In the genomic region with DNA sequence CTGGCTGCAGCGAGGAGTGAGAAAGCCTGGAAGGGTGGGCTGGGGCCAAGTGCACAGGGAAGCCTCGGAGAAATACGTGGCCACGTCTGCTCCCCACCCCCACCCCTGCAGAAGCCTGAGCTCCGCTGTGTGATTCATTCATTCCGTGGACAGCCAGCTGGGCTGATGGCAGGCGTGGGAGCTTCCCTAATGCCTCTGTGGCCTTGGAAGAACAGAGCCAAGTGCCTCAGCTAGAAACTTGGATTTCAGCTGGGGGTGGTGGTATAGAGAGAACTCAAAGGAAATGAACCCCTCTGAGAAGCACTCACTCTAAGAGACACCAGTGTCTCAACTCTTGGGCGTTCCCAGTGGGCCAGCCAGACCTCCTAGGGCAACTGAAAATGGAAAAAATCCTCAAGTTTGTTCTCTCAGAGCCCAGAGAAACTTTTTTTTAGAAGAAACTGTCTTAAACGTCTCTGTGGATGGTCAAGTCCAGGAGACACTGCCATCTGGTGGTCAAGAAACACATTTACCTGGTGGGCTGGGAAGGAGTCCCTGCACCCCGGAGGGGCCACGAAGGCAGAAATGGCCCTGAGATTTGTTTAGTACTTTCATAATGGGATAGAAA, we compare ENCODE assay signal across 8 cellular contexts. TPM values are rescaled to one million over a fixed set of nuclear protein-coding genes. Genes with fewer than 3 reads are reported as not detected.
DNase-seq lines count a peak whose midpoint lies in the region; ATAC-seq, FAIRE-seq and TF ChIP-seq lines count a peak whose summit lies in the region.

No MANE protein-coding gene starts in this region.

- H3K4me3 ChIP-seq in HUES64 (ENCODE audit: low read length) = no peak overlapping the region
- no peak overlapping the region for H3K4me3 ChIP-seq in K562
- no peak overlapping the region for H3K4me3 ChIP-seq in retinal pigment epithelial cell (ENCODE audit: low read length)

- no peak overlapping the region; the same call in 1 of the 2 replicates for H2AFZ ChIP-seq in K562 (ENCODE audit: low read depth, low read length)

- in situ Hi-C loops in K562 (cut with MboI) = loop anchor here (5.0 kb wide), 1 partner anchor 78 kb away; no protein-coding TSS in a partner anchor

- TF ChIP-seq RAD21 in K562 (CRISPR knock-in tag; conservative IDR thresholded peaks at IDR 0.05 in 1 of 2, IDR thresholded peaks at IDR 0.05 in 1 of 2) = peak; percentile 55 to 76

- peak; percentile 86 for FAIRE-seq in K562 (lab: Jason Lieb, UNC)

- H3K36me3 ChIP-seq in HUES64 (ENCODE audit: insufficient read depth, low read length) (peaks cover 17% of the 10 kb centered on the region), K562 (ENCODE audit: control insufficient read depth, insufficient read depth, low read length) (peaks cover 26% of the 10 kb centered on the region; the same call in 2 of the 3 replicates)

- peak; percentile 45 for ATAC-seq in GM21423 (IDR thresholded peaks at IDR 0.05; ENCODE audit: unreplicated experiment)
- ATAC-seq in K562 = peak; percentile 92

- no peak overlapping the region for H3K4me2 ChIP-seq in K562 (ENCODE audit: insufficient read depth, low read length)

- 0 out of 2 replicates have a peak, but pooled peaks cover 3% of the 10 kb centered on the region for H4K20me1 ChIP-seq in K562 (replicated peaks; ENCODE audit: control insufficient read depth, insufficient read depth, low read length)

- no peak for TF ChIP-seq POLR2A in K562 (conservative IDR thresholded peaks at IDR 0.05)

- H3K9me1 ChIP-seq in K562 (ENCODE audit: control insufficient read depth, insufficient read depth, low read length) = no peaks in the 10 kb centered on the region

- no peak for TF ChIP-seq EP300 in K562 (IDR thresholded peaks at IDR 0.05; ENCODE audit: low read length)

- BruUV-seq in K562 (replicated peaks; lab: Mats Ljungman, UMichigan) = no TSS peak

- WGBS in HUES64 = 9% methylated on average over 11 of the region's 11 CpGs
- 16% methylated on average over 10 of the region's 11 CpGs for WGBS in K562 (ENCODE audit: insufficient coverage, low coverage, missing lambda C conversion rate)

- intact Hi-C loops in K562 (cut with micrococcal nuclease) = loop anchor here (1.0 to 5.0 kb wide), 3 partner anchors 81 to 293 kb away; partner anchors contain the start of gene SLC36A1

- H3K27ac ChIP-seq in HUES64 (ENCODE audit: low read depth, low read length) (peak overlapping the region; percentile 69), K562 (ENCODE audit: extremely low read depth, low read depth, low read length) (no peak overlapping the region)

- H3K9ac ChIP-seq in HUES64 (ENCODE audit: low read depth, low read length) (peak overlapping the region; percentile 58; the same call in 1 of the 2 replicates), K562 (ENCODE audit: insufficient read depth in 1 of 2, low read depth in 2 of 2, low read length in 2 of 2) (0 out of 4 replicates have a peak overlapping the region, but pooled peaks of 1 of the 2 experiments have one; percentile 37)

- H3K4me1 ChIP-seq in HUES64 (ENCODE audit: insufficient read depth, low read length) (peaks cover 17% of the 10 kb centered on the region), K562 (replicated peaks in 1 of 2; ENCODE audit: control insufficient read depth in 2 of 2, insufficient read depth in 2 of 2, low read length in 2 of 2) (peaks cover 0 to 6% of the 10 kb centered on the region in 2 experiments; a peak in 3 of 5 replicates)

- H3K79me2 ChIP-seq in K562 (ENCODE audit: control insufficient read depth, insufficient read depth, low read length) = no peaks in the 10 kb centered on the region

- TF ChIP-seq CTCF in K562 (IDR thresholded peaks at IDR 0.05 in 2 of 3, conservative IDR thresholded peaks at IDR 0.05 in 1 of 3; ENCODE audit: insufficient read depth in 2 of 3, low read depth in 1 of 3, low read length in 3 of 3) = peak; percentile 73 to 90 (median 81)
- peak; percentile 80 for TF ChIP-seq CTCF in retinal pigment epithelial cell (conservative IDR thresholded peaks at IDR 0.05; ENCODE audit: low read depth, low read length)

- CTCF ChIA-PET in K562 (lab: Yijun Ruan, JAX; ENCODE audit: low intra/inter-chr PET ratio) = interaction anchor here (0.7 to 4.8 kb wide), 4 partner anchors 31 to 293 kb away, joined by 4 to 53 read pairs (median 5); partner anchors contain the start of genes G3BP1 and SLC36A1

- H3K9me3 ChIP-seq in HUES64 (ENCODE audit: insufficient read depth, low read depth, low read length) = no peaks in the 10 kb centered on the region
- no peaks in the 10 kb centered on the region for H3K9me3 ChIP-seq in K562 (replicated peaks; ENCODE audit: control insufficient read depth, insufficient read depth, low read depth, low read length)

- H3K27me3 ChIP-seq in HUES64 (ENCODE audit: insufficient read depth, low read length) (no peaks in the 10 kb centered on the region), K562 (ENCODE audit: control insufficient read depth in 2 of 2, insufficient read depth in 2 of 2, low read length in 2 of 2) (no peaks in the 10 kb centered on the region)

- POLR2A ChIA-PET in K562 (lab: Yijun Ruan, JAX) = interaction anchor here (0.6 to 1.6 kb wide), 3 partner anchors 30 to 82 kb away, joined by 3 to 5 read pairs (median 3); no protein-coding TSS in a partner anchor

- DNase-seq in EH (ENCODE audit: low read depth) = peak; percentile 98
- DNase-seq in T follicular helper cell (ENCODE audit: low read depth) = peak; percentile 18
- peak; percentile 77 to 79 (median 78) for DNase-seq in K562 (ENCODE audit: extremely low read depth in 1 of 4, low spot score in 3 of 4)
- DNase-seq in hypothalamus (lab: John Stamatoyannopoulos, UW) = peak in 36 of 51 donors; percentile 3 to 72 (median 46)
- peak; percentile 43 for DNase-seq in retinal pigment epithelial cell (ENCODE audit: low read depth)
- no peak for DNase-seq in NCI-H446 treated with DMSO at 0.1 percent for 48 hours (lab: John Stamatoyannopoulos, UW)

RNA-seq across cellular contexts. Expression of gene ATOX1, which starts 18.0 kb away (rescaled TPM):
- polyA plus RNA-seq in HUES64 (2013, experiment 1 of 2) = 64.3 TPM
- 83.1 TPM for polyA plus RNA-seq in HUES64 (2013, experiment 2 of 2)
- total RNA-seq in K562 (2011; cell fraction: chromatin; rRNA removed; ENCODE audit: low replicate concordance) = 31.3 and 35.6 TPM in 2 replicates
- total RNA-seq in K562 (2011; cell fraction: nucleolus; rRNA removed) = 32.5 and 42.5 TPM in 2 replicates
- total RNA-seq in K562 (2011; cell fraction: nucleoplasm; rRNA removed) = 43.0 and 57.0 TPM in 2 replicates
- 66.2 and 70.3 TPM in 2 replicates for total RNA-seq in K562 (2014; rRNA removed)
- 59.8 and 68.2 TPM in 2 replicates for total RNA-seq in K562 (2014; rRNA removed; fragmentation: Illumina TruSeq; extraction: Trizol)
- total RNA-seq in K562 (2015; rRNA removed; fragmentation: Illumina TruSeq; extraction: Trizol) = 72.2 and 73.8 TPM in 2 replicates
- 86.2 and 93.0 TPM in 2 replicates for total RNA-seq in K562 (2021)
- polyA plus RNA-seq in K562 (2011; rRNA removed) = 59.2 and 75.4 TPM in 2 replicates
- polyA plus RNA-seq in K562 (2011; cell fraction: cytosol; rRNA removed) = 149 and 236 TPM in 2 replicates
- polyA plus RNA-seq in K562 (2011; cell fraction: nucleus; rRNA removed) = 44.2 and 47.6 TPM in 2 replicates
- 94.6 and 155 TPM in 2 replicates for polyA plus RNA-seq in K562 (2012)
- 118 and 156 TPM in 2 replicates for polyA plus RNA-seq in K562 (2014; fragmentation: Illumina TruSeq; extraction: Trizol)
- 100 to 1,000 TPM; 303 to 318 TPM for polyA plus RNA-seq in K562 (2014; fragmentation: Nextera tagmentation; extraction: Ambion mirVana)
- polyA plus RNA-seq in K562 (2014; rRNA removed) = 111 and 153 TPM in 2 replicates
- 80.6 and 107 TPM in 2 replicates for polyA minus RNA-seq in K562 (2011; rRNA and poly(A)+ RNA removed)
- 22.8 and 37.2 TPM in 2 replicates for polyA minus RNA-seq in K562 (2011; cell fraction: cytosol; rRNA and poly(A)+ RNA removed)
- 27.0 and 27.1 TPM in 2 replicates for polyA minus RNA-seq in K562 (2011; cell fraction: nucleus; rRNA and poly(A)+ RNA removed)

RNA-seq across cellular contexts. Expression of gene G3BP1, which starts 31.3 kb away (rescaled TPM):
- polyA plus RNA-seq in HUES64 (2013, experiment 1 of 2) = 172 TPM
- polyA plus RNA-seq in HUES64 (2013, experiment 2 of 2) = 164 TPM
- total RNA-seq in K562 (2011; cell fraction: chromatin; rRNA removed; ENCODE audit: low replicate concordance) = 109 and 174 TPM in 2 replicates
- total RNA-seq in K562 (2011; cell fraction: nucleolus; rRNA removed) = 80.2 and 99.9 TPM in 2 replicates
- total RNA-seq in K562 (2011; cell fraction: nucleoplasm; rRNA removed) = 122 and 186 TPM in 2 replicates
- total RNA-seq in K562 (2014; rRNA removed) = 105 and 130 TPM in 2 replicates
- 238 and 257 TPM in 2 replicates for total RNA-seq in K562 (2014; rRNA removed; fragmentation: Illumina TruSeq; extraction: Trizol)
- 195 and 209 TPM in 2 replicates for total RNA-seq in K562 (2015; rRNA removed; fragmentation: Illumina TruSeq; extraction: Trizol)
- 260 and 264 TPM in 2 replicates for total RNA-seq in K562 (2021)
- polyA plus RNA-seq in K562 (2011; rRNA removed) = 74.3 and 101 TPM in 2 replicates
- 35.6 and 53.9 TPM in 2 replicates for polyA plus RNA-seq in K562 (2011; cell fraction: cytosol; rRNA removed)
- 53.2 and 53.3 TPM in 2 replicates for polyA plus RNA-seq in K562 (2011; cell fraction: nucleus; rRNA removed)
- polyA plus RNA-seq in K562 (2012) = 64.6 and 142 TPM in 2 replicates
- 142 and 173 TPM in 2 replicates for polyA plus RNA-seq in K562 (2014; fragmentation: Illumina TruSeq; extraction: Trizol)
- 10 to 100 TPM; 54.7 to 55.5 TPM for polyA plus RNA-seq in K562 (2014; fragmentation: Nextera tagmentation; extraction: Ambion mirVana)
- polyA plus RNA-seq in K562 (2014; rRNA removed) = 69.7 and 79.8 TPM in 2 replicates
- polyA minus RNA-seq in K562 (2011; rRNA and poly(A)+ RNA removed) = 228 and 286 TPM in 2 replicates
- 120 and 156 TPM in 2 replicates for polyA minus RNA-seq in K562 (2011; cell fraction: cytosol; rRNA and poly(A)+ RNA removed)
- 97.3 and 124 TPM in 2 replicates for polyA minus RNA-seq in K562 (2011; cell fraction: nucleus; rRNA and poly(A)+ RNA removed)

RNA-seq across cellular contexts. Expression of gene SPARC, which starts 53.7 kb away (rescaled TPM):
- polyA plus RNA-seq in HUES64 (2013, experiment 1 of 2) = 236 TPM
- 250 TPM for polyA plus RNA-seq in HUES64 (2013, experiment 2 of 2)
- 2.8 and 4.7 TPM in 2 replicates for total RNA-seq in K562 (2011; cell fraction: chromatin; rRNA removed; ENCODE audit: low replicate concordance)
- total RNA-seq in K562 (2011; cell fraction: nucleolus; rRNA removed) = 2.7 and 4.2 TPM in 2 replicates
- total RNA-seq in K562 (2011; cell fraction: nucleoplasm; rRNA removed) = 5.5 and 7.9 TPM in 2 replicates
- total RNA-seq in K562 (2014; rRNA removed) (9.4 and 10.5 TPM in 2 replicates), K562 (2014; rRNA removed; fragmentation: Illumina TruSeq; extraction: Trizol) (10.8 and 11.1 TPM in 2 replicates), K562 (2015; rRNA removed; fragmentation: Illumina TruSeq; extraction: Trizol) (9.9 and 10.5 TPM in 2 replicates), K562 (2021) (20.4 and 24.3 TPM in 2 replicates)
- polyA plus RNA-seq in K562 (2011; rRNA removed) (3.0 and 6.1 TPM in 2 replicates), K562 (2014; fragmentation: Illumina TruSeq; extraction: Trizol) (18.5 and 20.2 TPM in 2 replicates), K562 (2014; fragmentation: Nextera tagmentation; extraction: Ambion mirVana) (10 to 100 TPM; 12.2 to 35.6 TPM), K562 (2014; rRNA removed) (10.0 and 14.1 TPM in 2 replicates)
- polyA plus RNA-seq in K562 (2011; cell fraction: cytosol; rRNA removed) = 3.5 and 10.7 TPM in 2 replicates
- polyA plus RNA-seq in K562 (2011; cell fraction: nucleus; rRNA removed) = 2.4 and 2.6 TPM in 2 replicates
- 39.6 and 46.1 TPM in 2 replicates for polyA plus RNA-seq in K562 (2012)
- polyA minus RNA-seq in K562 (2011; rRNA and poly(A)+ RNA removed) = 2.1 and 3.4 TPM in 2 replicates
- polyA minus RNA-seq in K562 (2011; cell fraction: cytosol; rRNA and poly(A)+ RNA removed) = 2.1 TPM in 1 of 2 replicates, not detected in the other
- 0.56 and 0.81 TPM in 2 replicates for polyA minus RNA-seq in K562 (2011; cell fraction: nucleus; rRNA and poly(A)+ RNA removed)
